1 cellular context compared by ENCODE assay signal in the genomic region with DNA sequence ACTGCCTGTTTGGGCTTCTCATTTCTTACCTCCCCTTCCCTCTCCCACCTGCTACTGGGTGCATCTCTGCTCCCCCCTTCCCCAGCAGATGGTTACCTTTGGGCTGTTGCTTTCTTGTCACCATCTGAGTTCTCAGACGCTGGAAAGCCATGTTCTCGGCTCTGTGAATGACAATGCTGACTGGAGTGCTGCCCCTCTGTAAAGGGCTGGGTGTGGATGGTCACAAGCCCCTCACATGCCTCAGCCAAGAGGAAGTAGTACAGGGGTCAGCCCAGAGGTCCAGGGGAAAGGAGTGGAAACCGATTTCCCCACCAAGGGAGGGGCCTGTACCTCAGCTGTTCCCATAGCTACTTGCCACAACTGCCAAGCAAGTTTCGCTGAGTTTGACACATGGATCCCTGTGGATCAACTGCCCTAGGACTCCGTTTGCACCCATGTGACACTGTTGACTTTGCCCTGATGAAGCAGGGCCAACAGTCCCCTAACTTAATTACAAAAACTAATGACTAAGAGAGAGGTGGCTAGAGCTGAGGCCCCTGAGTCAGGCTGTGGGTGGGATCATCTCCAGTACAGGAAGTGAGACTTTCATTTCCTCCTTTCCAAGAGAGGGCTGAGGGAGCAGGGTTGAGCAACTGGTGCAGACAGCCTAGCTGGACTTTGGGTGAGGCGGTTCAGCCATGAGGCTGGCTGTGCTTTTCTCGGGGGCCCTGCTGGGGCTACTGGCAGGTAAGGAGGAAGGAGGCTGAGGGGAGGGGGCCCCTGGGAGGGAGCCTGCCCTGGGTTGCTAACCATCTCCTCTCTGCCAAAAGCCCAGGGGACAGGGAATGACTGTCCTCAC.
A peak's percentile ranks its signal among the peaks of the same experiment; 100 is the strongest.
TF ChIP-seq lines count a peak whose summit lies in the region.

A gene with protein sequence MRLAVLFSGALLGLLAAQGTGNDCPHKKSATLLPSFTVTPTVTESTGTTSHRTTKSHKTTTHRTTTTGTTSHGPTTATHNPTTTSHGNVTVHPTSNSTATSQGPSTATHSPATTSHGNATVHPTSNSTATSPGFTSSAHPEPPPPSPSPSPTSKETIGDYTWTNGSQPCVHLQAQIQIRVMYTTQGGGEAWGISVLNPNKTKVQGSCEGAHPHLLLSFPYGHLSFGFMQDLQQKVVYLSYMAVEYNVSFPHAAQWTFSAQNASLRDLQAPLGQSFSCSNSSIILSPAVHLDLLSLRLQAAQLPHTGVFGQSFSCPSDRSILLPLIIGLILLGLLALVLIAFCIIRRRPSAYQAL (plus strand): TSS at position 638 of the 838 bp plus-strand sequence. CDS start 40 bp downstream, at position 678.

TF ChIP-seq in HepG2, 621 proteins besides CTCF, POLR2A, EP300 and RAD21 (continued from another document and continues in another):
- TF ChIP-seq, protein P1, sequence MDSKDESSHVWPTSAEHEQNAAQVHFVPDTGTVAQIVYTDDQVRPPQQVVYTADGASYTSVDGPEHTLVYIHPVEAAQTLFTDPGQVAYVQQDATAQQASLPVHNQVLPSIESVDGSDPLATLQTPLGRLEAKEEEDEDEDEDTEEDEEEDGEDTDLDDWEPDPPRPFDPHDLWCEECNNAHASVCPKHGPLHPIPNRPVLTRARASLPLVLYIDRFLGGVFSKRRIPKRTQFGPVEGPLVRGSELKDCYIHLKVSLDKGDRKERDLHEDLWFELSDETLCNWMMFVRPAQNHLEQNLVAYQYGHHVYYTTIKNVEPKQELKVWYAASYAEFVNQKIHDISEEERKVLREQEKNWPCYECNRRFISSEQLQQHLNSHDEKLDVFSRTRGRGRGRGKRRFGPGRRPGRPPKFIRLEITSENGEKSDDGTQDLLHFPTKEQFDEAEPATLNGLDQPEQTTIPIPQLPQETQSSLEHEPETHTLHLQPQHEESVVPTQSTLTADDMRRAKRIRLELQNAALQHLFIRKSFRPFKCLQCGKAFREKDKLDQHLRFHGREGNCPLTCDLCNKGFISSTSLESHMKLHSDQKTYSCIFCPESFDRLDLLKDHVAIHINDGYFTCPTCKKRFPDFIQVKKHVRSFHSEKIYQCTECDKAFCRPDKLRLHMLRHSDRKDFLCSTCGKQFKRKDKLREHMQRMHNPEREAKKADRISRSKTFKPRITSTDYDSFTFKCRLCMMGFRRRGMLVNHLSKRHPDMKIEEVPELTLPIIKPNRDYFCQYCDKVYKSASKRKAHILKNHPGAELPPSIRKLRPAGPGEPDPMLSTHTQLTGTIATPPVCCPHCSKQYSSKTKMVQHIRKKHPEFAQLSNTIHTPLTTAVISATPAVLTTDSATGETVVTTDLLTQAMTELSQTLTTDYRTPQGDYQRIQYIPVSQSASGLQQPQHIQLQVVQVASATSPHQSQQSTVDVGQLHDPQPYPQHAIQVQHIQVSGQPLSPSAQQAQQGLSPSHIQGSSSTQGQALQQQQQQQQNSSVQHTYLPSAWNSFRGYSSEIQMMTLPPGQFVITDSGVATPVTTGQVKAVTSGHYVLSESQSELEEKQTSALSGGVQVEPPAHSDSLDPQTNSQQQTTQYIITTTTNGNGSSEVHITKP (CRISPR knock-in tag; IDR thresholded peaks at IDR 0.05; ENCODE audit: low read depth), result peak; percentile 68; the same call in 1 of the 2 replicates
- peak; percentile 87 for TF ChIP-seq MED1 (CRISPR knock-in tag; IDR thresholded peaks at IDR 0.05)
- peak; percentile 36; the same call in 1 of the 2 replicates for TF ChIP-seq RCOR2 (CRISPR knock-in tag; IDR thresholded peaks at IDR 0.05)
- peak; percentile 8; the same call in 1 of the 2 replicates for TF ChIP-seq HIVEP1 (CRISPR knock-in tag; IDR thresholded peaks at IDR 0.05)
- no peak for TF ChIP-seq CREB1 (IDR thresholded peaks at IDR 0.05)
- TF ChIP-seq CREB1 (CRISPR knock-in tag; IDR thresholded peaks at IDR 0.05), result peak; percentile 54; the same call in 1 of the 2 replicates
- peak; percentile 90 for TF ChIP-seq PHF5A (CRISPR knock-in tag; IDR thresholded peaks at IDR 0.05; ENCODE audit: low read depth, unreplicated experiment)
- TF ChIP-seq ZNF557 (CRISPR knock-in tag; IDR thresholded peaks at IDR 0.05), result peak; percentile 69; the same call in 1 of the 2 replicates
- peak; percentile 65; the same call in 1 of the 2 replicates for TF ChIP-seq ZNF264 (CRISPR knock-in tag; IDR thresholded peaks at IDR 0.05)
- TF ChIP-seq, protein P2, sequence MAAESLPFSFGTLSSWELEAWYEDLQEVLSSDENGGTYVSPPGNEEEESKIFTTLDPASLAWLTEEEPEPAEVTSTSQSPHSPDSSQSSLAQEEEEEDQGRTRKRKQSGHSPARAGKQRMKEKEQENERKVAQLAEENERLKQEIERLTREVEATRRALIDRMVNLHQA (CRISPR knock-in tag; IDR thresholded peaks at IDR 0.05), result no peak; the same call in 1 of the 2 replicates
- peak; percentile 56; the same call in 1 of the 2 replicates for TF ChIP-seq ZNF558 (CRISPR knock-in tag; IDR thresholded peaks at IDR 0.05; ENCODE audit: borderline replicate concordance)
- TF ChIP-seq, protein P3, sequence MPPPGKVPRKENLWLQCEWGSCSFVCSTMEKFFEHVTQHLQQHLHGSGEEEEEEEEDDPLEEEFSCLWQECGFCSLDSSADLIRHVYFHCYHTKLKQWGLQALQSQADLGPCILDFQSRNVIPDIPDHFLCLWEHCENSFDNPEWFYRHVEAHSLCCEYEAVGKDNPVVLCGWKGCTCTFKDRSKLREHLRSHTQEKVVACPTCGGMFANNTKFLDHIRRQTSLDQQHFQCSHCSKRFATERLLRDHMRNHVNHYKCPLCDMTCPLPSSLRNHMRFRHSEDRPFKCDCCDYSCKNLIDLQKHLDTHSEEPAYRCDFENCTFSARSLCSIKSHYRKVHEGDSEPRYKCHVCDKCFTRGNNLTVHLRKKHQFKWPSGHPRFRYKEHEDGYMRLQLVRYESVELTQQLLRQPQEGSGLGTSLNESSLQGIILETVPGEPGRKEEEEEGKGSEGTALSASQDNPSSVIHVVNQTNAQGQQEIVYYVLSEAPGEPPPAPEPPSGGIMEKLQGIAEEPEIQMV (CRISPR knock-in tag; IDR thresholded peaks at IDR 0.05; ENCODE audit: low read depth), result peak; percentile 30; the same call in 1 of the 2 replicates
- no peak for TF ChIP-seq KLF9 (CRISPR knock-in tag; IDR thresholded peaks at IDR 0.05; ENCODE audit: low read depth)
- peak; percentile 97 for TF ChIP-seq ZC3H13 (CRISPR knock-in tag; IDR thresholded peaks at IDR 0.05)
- peak; percentile 79; the same call in 1 of the 2 replicates for TF ChIP-seq CBX5 (CRISPR knock-in tag; IDR thresholded peaks at IDR 0.05; ENCODE audit: borderline replicate concordance)
- TF ChIP-seq BHLHE40 (IDR thresholded peaks at IDR 0.05; ENCODE audit: low read length), result peak; percentile 24; the same call in 1 of the 2 replicates
- TF ChIP-seq SRSF4 (IDR thresholded peaks at IDR 0.05; ENCODE audit: low read depth, low read length, poor library complexity, severe bottlenecking), result no peak
- TF ChIP-seq AKAP8 (CRISPR knock-in tag; IDR thresholded peaks at IDR 0.05), result peak; percentile 94
- TF ChIP-seq KAT8 (CRISPR knock-in tag; IDR thresholded peaks at IDR 0.05), result peak; percentile 83
- TF ChIP-seq ZNF383 (CRISPR knock-in tag; IDR thresholded peaks at IDR 0.05; ENCODE audit: borderline replicate concordance), result no peak
- TF ChIP-seq, protein P4, sequence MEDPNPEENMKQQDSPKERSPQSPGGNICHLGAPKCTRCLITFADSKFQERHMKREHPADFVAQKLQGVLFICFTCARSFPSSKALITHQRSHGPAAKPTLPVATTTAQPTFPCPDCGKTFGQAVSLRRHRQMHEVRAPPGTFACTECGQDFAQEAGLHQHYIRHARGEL (CRISPR knock-in tag; IDR thresholded peaks at IDR 0.05), result no peak
- peak; percentile 95 for TF ChIP-seq RFX1 (IDR thresholded peaks at IDR 0.05)
- no peak; the same call in 1 of the 2 replicates for TF ChIP-seq ATF7-NPFF (CRISPR knock-in tag; IDR thresholded peaks at IDR 0.05; ENCODE audit: low read depth)
- TF ChIP-seq FOSL1 (CRISPR knock-in tag; IDR thresholded peaks at IDR 0.05; ENCODE audit: borderline replicate concordance), result 0 out of 2 replicates have a peak, but pooled peaks have one; percentile 29
- TF ChIP-seq ZMYM4 (CRISPR knock-in tag; IDR thresholded peaks at IDR 0.05), result 0 out of 2 replicates have a peak, but pooled peaks have one; percentile 4
- TF ChIP-seq KMT2B (CRISPR knock-in tag; IDR thresholded peaks at IDR 0.05), result 0 out of 2 replicates have a peak, but pooled peaks have one; percentile 23
- TF ChIP-seq ISX (CRISPR knock-in tag; conservative IDR thresholded peaks at IDR 0.05), result 0 out of 2 replicates have a peak, but pooled peaks have one; percentile 37
- TF ChIP-seq, protein P5, sequence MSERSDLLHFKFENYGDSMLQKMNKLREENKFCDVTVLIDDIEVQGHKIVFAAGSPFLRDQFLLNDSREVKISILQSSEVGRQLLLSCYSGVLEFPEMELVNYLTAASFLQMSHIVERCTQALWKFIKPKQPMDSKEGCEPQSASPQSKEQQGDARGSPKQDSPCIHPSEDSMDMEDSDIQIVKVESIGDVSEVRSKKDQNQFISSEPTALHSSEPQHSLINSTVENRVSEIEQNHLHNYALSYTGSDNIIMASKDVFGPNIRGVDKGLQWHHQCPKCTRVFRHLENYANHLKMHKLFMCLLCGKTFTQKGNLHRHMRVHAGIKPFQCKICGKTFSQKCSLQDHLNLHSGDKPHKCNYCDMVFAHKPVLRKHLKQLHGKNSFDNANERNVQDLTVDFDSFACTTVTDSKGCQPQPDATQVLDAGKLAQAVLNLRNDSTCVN (CRISPR knock-in tag; IDR thresholded peaks at IDR 0.05; ENCODE audit: borderline replicate concordance), result no peak
- TF ChIP-seq ISL2 (CRISPR knock-in tag; IDR thresholded peaks at IDR 0.05), result 0 out of 2 replicates have a peak, but pooled peaks have one; percentile 45
- TF ChIP-seq ZNF350 (CRISPR knock-in tag; IDR thresholded peaks at IDR 0.05; ENCODE audit: borderline replicate concordance, low read depth), result peak; percentile 71; the same call in 1 of the 2 replicates
- peak; percentile 74; the same call in 1 of the 2 replicates for TF ChIP-seq ZFP37 (CRISPR knock-in tag; IDR thresholded peaks at IDR 0.05; ENCODE audit: borderline replicate concordance)
- TF ChIP-seq ZNF83 (CRISPR knock-in tag; IDR thresholded peaks at IDR 0.05; ENCODE audit: borderline replicate concordance), result no peak; the same call in 1 of the 2 replicates
- TF ChIP-seq HMG20B (CRISPR knock-in tag; conservative IDR thresholded peaks at IDR 0.05), result no peak; the same call in 1 of the 2 replicates
- TF ChIP-seq ZSCAN31 (CRISPR knock-in tag; IDR thresholded peaks at IDR 0.05; ENCODE audit: low read depth), result no peak
- TF ChIP-seq PHF20 (CRISPR knock-in tag; IDR thresholded peaks at IDR 0.05), result peak; percentile 63
- TF ChIP-seq DR1 (CRISPR knock-in tag; IDR thresholded peaks at IDR 0.05), result peak; percentile 59; the same call in 1 of the 2 replicates
- TF ChIP-seq ZNF766 (CRISPR knock-in tag; IDR thresholded peaks at IDR 0.05; ENCODE audit: borderline replicate concordance), result peak; percentile 90; the same call in 1 of the 2 replicates
- no peak for TF ChIP-seq HMGA1 (CRISPR knock-in tag; conservative IDR thresholded peaks at IDR 0.05)
- peak; percentile 60; the same call in 1 of the 2 replicates for TF ChIP-seq PHF21A (CRISPR knock-in tag; IDR thresholded peaks at IDR 0.05)
- TF ChIP-seq YEATS2 (CRISPR knock-in tag; IDR thresholded peaks at IDR 0.05; ENCODE audit: borderline replicate concordance), result peak; percentile 68; the same call in 1 of the 2 replicates
- 0 out of 2 replicates have a peak, but pooled peaks have one; percentile 46 for TF ChIP-seq SALL2 (CRISPR knock-in tag; IDR thresholded peaks at IDR 0.05)
- TF ChIP-seq ZBTB7B (CRISPR knock-in tag; IDR thresholded peaks at IDR 0.05), result no peak
- TF ChIP-seq ZNF329 (CRISPR knock-in tag; IDR thresholded peaks at IDR 0.05; ENCODE audit: low read depth), result no peak
- TF ChIP-seq GFI1 (CRISPR knock-in tag; IDR thresholded peaks at IDR 0.05; ENCODE audit: borderline replicate concordance), result 0 out of 2 replicates have a peak, but pooled peaks have one; percentile 43
- TF ChIP-seq, protein P6, sequence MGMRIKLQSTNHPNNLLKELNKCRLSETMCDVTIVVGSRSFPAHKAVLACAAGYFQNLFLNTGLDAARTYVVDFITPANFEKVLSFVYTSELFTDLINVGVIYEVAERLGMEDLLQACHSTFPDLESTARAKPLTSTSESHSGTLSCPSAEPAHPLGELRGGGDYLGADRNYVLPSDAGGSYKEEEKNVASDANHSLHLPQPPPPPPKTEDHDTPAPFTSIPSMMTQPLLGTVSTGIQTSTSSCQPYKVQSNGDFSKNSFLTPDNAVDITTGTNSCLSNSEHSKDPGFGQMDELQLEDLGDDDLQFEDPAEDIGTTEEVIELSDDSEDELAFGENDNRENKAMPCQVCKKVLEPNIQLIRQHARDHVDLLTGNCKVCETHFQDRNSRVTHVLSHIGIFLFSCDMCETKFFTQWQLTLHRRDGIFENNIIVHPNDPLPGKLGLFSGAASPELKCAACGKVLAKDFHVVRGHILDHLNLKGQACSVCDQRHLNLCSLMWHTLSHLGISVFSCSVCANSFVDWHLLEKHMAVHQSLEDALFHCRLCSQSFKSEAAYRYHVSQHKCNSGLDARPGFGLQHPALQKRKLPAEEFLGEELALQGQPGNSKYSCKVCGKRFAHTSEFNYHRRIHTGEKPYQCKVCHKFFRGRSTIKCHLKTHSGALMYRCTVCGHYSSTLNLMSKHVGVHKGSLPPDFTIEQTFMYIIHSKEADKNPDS (CRISPR knock-in tag; IDR thresholded peaks at IDR 0.05), result no peak
- peak; percentile 99 for TF ChIP-seq POLR2G (IDR thresholded peaks at IDR 0.05; ENCODE audit: low read depth, low read length)
- no peak; the same call in 1 of the 2 replicates for TF ChIP-seq ZNF335 (CRISPR knock-in tag; IDR thresholded peaks at IDR 0.05)
- TF ChIP-seq REL (CRISPR knock-in tag; conservative IDR thresholded peaks at IDR 0.05), result 0 out of 2 replicates have a peak, but pooled peaks have one; percentile 41
- TF ChIP-seq MAF1 (CRISPR knock-in tag; IDR thresholded peaks at IDR 0.05; ENCODE audit: borderline replicate concordance), result 0 out of 2 replicates have a peak, but pooled peaks have one; percentile 75
- TF ChIP-seq SIX4 (CRISPR knock-in tag; IDR thresholded peaks at IDR 0.05), result no peak
- TF ChIP-seq MIER3 (CRISPR knock-in tag; IDR thresholded peaks at IDR 0.05; ENCODE audit: borderline replicate concordance), result peak; percentile 50; the same call in 1 of the 2 replicates
- TF ChIP-seq, protein P7, sequence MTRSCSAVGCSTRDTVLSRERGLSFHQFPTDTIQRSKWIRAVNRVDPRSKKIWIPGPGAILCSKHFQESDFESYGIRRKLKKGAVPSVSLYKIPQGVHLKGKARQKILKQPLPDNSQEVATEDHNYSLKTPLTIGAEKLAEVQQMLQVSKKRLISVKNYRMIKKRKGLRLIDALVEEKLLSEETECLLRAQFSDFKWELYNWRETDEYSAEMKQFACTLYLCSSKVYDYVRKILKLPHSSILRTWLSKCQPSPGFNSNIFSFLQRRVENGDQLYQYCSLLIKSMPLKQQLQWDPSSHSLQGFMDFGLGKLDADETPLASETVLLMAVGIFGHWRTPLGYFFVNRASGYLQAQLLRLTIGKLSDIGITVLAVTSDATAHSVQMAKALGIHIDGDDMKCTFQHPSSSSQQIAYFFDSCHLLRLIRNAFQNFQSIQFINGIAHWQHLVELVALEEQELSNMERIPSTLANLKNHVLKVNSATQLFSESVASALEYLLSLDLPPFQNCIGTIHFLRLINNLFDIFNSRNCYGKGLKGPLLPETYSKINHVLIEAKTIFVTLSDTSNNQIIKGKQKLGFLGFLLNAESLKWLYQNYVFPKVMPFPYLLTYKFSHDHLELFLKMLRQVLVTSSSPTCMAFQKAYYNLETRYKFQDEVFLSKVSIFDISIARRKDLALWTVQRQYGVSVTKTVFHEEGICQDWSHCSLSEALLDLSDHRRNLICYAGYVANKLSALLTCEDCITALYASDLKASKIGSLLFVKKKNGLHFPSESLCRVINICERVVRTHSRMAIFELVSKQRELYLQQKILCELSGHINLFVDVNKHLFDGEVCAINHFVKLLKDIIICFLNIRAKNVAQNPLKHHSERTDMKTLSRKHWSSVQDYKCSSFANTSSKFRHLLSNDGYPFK (CRISPR knock-in tag; IDR thresholded peaks at IDR 0.05; ENCODE audit: borderline replicate concordance), result peak; percentile 11; the same call in 1 of the 2 replicates
